26 cellular contexts compared by ENCODE assay signal in the genomic region with DNA sequence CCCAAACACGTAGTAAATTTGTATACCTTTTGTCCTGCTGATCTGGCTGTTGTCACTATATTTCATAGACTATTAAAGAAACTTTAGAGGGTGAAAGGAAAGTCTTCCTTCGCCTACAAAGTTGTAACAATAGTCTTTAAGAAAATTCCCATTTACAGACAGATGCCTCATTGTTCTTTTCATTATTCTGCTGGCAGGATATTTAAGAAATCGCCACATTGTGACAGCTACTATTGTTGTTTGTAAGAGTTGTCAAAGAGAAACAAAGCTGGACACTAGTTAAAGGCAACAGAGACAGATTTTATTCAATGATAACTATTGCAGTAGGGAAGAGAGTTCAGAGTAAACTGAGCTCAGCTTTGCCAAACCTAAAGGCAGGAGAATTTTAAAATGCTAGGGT.
"Had no signal": no experiment of that assay in that cellular context is flagged by ENCODE, and none has a peak within 500 bp of the region (broad histone marks: within the 10 kb centered on the region; RNA-seq: fewer than 3 reads in every experiment).

No MANE protein-coding gene starts in this region.

- H3K4me1 Mint-ChIP-seq: naive thymus-derived CD4-positive, alpha-beta T cell; stimulated activated naive B cell treated with anti-CD40 and anti-IgM and Interleukin-4, amounts not matched to agents 10 μg/mL and 1 μg/mL and 100 μg/mL, for 72 hours had no signal

- H3K27ac ChIP-seq: epithelial cell of prostate, foreskin keratinocyte, gastroesophageal sphincter, heart right ventricle, right lobe of liver, thoracic aorta, upper lobe of left lung had no signal

- H3K4me1 ChIP-seq: foreskin keratinocyte, gastroesophageal sphincter, heart right ventricle, right lobe of liver, upper lobe of left lung had no signal

- H3K4me3 ChIP-seq: gastroesophageal sphincter, heart right ventricle, lung, right lobe of liver, thoracic aorta, tibial nerve, upper lobe of left lung had no signal

- H3K36me3 ChIP-seq: gastroesophageal sphincter, heart right ventricle, right lobe of liver, thoracic aorta, tibial nerve, upper lobe of left lung had no signal

- H3K36me3 Mint-ChIP-seq: mesothelial cell of epicardium; stimulated activated naive B cell treated with anti-CD40 and anti-IgM and Interleukin-4, amounts not matched to agents 10 μg/mL and 1 μg/mL and 100 μg/mL, for 72 hours had no signal

- H3K9me3 ChIP-seq: gastroesophageal sphincter, heart right ventricle, right lobe of liver, thoracic aorta, tibial nerve had no signal

- ATAC-seq: esophagus mucosa; foreskin keratinocyte; gastroesophageal sphincter; heart right ventricle; left lobe of liver; naive thymus-derived CD4-positive, alpha-beta T cell; right lobe of liver; stimulated activated naive B cell treated with anti-CD40 and anti-IgM and Interleukin-4, amounts not matched to agents 10 μg/mL and 1 μg/mL and 100 μg/mL, for 72 hours had no signal

- H3K27ac Mint-ChIP-seq: mesothelial cell of epicardium; naive thymus-derived CD4-positive, alpha-beta T cell; nephron; stimulated activated naive B cell treated with anti-CD40 and anti-IgM and Interleukin-4, amounts not matched to agents 10 μg/mL and 1 μg/mL and 100 μg/mL, for 72 hours; stimulated activated naive CD8-positive, alpha-beta T cell treated with anti-CD3 and anti-CD28 coated beads, Interleukin-15, Interleukin-2, amounts not matched to agents 100 ng/mL and 50 ng/mL, for 24 hours had no signal

- H3K27me3 ChIP-seq: foreskin keratinocyte, gastroesophageal sphincter, heart right ventricle, right lobe of liver, tibial nerve, upper lobe of left lung had no signal

- DNase-seq: cerebellar nuclear complex; cortex of kidney; foreskin keratinocyte; glutamatergic neuron; heart right ventricle; kidney; mesenchymal stem cell; naive thymus-derived CD4-positive, alpha-beta T cell; nucleus accumbens; posterior cingulate gyrus; right lobe of liver; small intestine; stimulated activated CD4-positive, alpha-beta T cell treated with anti-CD3 and anti-CD28 coated beads, Interleukin-15, amount 100 ng/mL, for 24 hours; stimulated activated CD4-positive, alpha-beta T cell treated with anti-CD3 and anti-CD28 coated beads, Interleukin-2, amount 100 ng/mL, for 48 hours; stimulated activated naive B cell treated with anti-CD40 and anti-IgM and Interleukin-4, amounts not matched to agents 10 μg/mL and 1 μg/mL and 100 μg/mL, for 72 hours; upper lobe of left lung had no signal

- H3K27me3 Mint-ChIP-seq: naive thymus-derived CD4-positive, alpha-beta T cell; stimulated activated naive B cell treated with anti-CD40 and anti-IgM and Interleukin-4, amounts not matched to agents 10 μg/mL and 1 μg/mL and 100 μg/mL, for 72 hours; stimulated activated naive CD8-positive, alpha-beta T cell treated with anti-CD3 and anti-CD28 coated beads, Interleukin-15, Interleukin-2, amounts not matched to agents 100 ng/mL and 50 ng/mL, for 24 hours had no signal

- H3K4me3 Mint-ChIP-seq: mesothelial cell of epicardium; naive thymus-derived CD4-positive, alpha-beta T cell; nephron; stimulated activated naive B cell treated with anti-CD40 and anti-IgM and Interleukin-4, amounts not matched to agents 10 μg/mL and 1 μg/mL and 100 μg/mL, for 72 hours; stimulated activated naive CD8-positive, alpha-beta T cell treated with anti-CD3 and anti-CD28 coated beads, Interleukin-15, Interleukin-2, amounts not matched to agents 100 ng/mL and 50 ng/mL, for 24 hours had no signal
